Comparison of ENCODE assay signal across 1 cellular context in the genomic region with DNA sequence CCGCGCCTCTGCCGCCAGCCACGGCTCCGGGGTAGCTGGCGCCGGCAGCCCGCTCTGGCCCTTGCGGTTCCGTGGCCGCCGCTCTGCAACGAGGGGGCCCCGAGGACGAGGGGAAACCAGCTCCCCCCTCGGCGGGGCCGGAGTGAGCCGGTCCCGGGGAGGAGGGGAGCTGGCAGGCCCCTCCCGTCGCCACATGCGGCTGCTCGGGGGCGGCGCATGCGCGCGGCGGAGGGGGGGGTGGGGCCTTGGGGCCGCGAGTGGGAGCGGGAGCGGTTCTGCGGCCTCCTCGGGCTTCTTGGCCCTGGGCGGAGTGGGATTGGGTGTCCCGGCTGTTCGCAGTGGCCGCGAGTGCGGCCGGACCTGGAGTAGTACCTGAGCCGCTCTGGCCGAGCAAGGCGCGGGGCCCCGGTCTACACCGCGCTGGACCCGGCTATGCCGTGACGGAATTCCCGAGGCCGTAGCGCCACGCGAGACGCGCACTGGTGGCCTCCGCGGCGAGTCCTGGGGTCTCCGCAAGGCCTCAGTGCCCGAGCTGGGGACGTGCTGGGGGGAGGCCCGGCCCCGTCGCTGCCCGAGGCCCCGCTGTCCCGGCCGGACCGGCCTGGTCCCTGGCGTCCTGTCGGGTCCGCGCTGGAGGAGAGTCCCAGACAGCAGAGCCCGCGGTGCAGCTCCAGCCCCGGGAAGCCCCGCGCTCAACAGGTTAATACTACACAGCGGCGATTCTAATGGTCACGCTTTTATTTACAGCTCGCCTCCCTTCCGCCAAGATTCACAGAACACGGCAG.
A peak's percentile ranks its signal among the peaks of the same experiment; 100 is the strongest.
TF ChIP-seq lines count a peak whose summit lies in the region.

No MANE protein-coding gene starts in this region.

TF ChIP-seq in GM12878, 131 proteins besides CTCF, POLR2A, EP300 and RAD21 (continued from another document and continues in another):
- TF ChIP-seq, protein P1, sequence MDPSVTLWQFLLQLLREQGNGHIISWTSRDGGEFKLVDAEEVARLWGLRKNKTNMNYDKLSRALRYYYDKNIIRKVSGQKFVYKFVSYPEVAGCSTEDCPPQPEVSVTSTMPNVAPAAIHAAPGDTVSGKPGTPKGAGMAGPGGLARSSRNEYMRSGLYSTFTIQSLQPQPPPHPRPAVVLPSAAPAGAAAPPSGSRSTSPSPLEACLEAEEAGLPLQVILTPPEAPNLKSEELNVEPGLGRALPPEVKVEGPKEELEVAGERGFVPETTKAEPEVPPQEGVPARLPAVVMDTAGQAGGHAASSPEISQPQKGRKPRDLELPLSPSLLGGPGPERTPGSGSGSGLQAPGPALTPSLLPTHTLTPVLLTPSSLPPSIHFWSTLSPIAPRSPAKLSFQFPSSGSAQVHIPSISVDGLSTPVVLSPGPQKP (IDR thresholded peaks at IDR 0.05; ENCODE audit: low read depth, low read length) = no peak
- TF ChIP-seq NBN (IDR thresholded peaks at IDR 0.05) = peak; percentile 25; the same call in 1 of the 2 replicates
- TF ChIP-seq STAT3 (IDR thresholded peaks at IDR 0.05; ENCODE audit: low read depth, low read length) = no peak
- TF ChIP-seq, protein P2, sequence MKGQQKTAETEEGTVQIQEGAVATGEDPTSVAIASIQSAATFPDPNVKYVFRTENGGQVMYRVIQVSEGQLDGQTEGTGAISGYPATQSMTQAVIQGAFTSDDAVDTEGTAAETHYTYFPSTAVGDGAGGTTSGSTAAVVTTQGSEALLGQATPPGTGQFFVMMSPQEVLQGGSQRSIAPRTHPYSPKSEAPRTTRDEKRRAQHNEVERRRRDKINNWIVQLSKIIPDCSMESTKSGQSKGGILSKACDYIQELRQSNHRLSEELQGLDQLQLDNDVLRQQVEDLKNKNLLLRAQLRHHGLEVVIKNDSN (IDR thresholded peaks at IDR 0.05; ENCODE audit: borderline replicate concordance, extremely low read length, insufficient read depth, low read depth, low read length) = no peak
- TF ChIP-seq IRF3 (IDR thresholded peaks at IDR 0.05) = peak; percentile 60; the same call in 1 of the 2 replicates
- no peak for TF ChIP-seq CUX1 (IDR thresholded peaks at IDR 0.05; ENCODE audit: insufficient replicate concordance, low read depth, low read length)
- peak; percentile 100 for TF ChIP-seq KLF5 (IDR thresholded peaks at IDR 0.05; ENCODE audit: partially characterized antibody)
- TF ChIP-seq BRCA1 (IDR thresholded peaks at IDR 0.05; ENCODE audit: low read depth, low read length) = peak; percentile 40; the same call in 1 of the 2 replicates
- no peak for TF ChIP-seq YY1 (IDR thresholded peaks at IDR 0.05; ENCODE audit: low read depth, low read length)
- TF ChIP-seq NFXL1 (IDR thresholded peaks at IDR 0.05; ENCODE audit: borderline replicate concordance) = 0 out of 2 replicates have a peak, but pooled peaks have one; percentile 72
- TF ChIP-seq CBFB (IDR thresholded peaks at IDR 0.05; ENCODE audit: low read depth) = 0 out of 2 replicates have a peak, but pooled peaks have one; percentile 61
- peak; percentile 60; the same call in 1 of the 2 replicates for TF ChIP-seq TAF1 (IDR thresholded peaks at IDR 0.05; ENCODE audit: borderline replicate concordance, low read depth, low read length)
- no peak for TF ChIP-seq MXI1 (IDR thresholded peaks at IDR 0.05; ENCODE audit: low read depth, low read length)
- no peak for TF ChIP-seq ZZZ3 (IDR thresholded peaks at IDR 0.05; ENCODE audit: control insufficient read depth, insufficient read length, low read depth)
- no peak for TF ChIP-seq YBX1 (IDR thresholded peaks at IDR 0.05)
- TF ChIP-seq PAX5 (IDR thresholded peaks at IDR 0.05; ENCODE audit: borderline replicate concordance, low read depth, low read length) = peak; percentile 6; the same call in 1 of the 2 replicates
- no peak for TF ChIP-seq MYB (IDR thresholded peaks at IDR 0.05; ENCODE audit: borderline replicate concordance, low read depth, low read length)
- TF ChIP-seq, protein P3, sequence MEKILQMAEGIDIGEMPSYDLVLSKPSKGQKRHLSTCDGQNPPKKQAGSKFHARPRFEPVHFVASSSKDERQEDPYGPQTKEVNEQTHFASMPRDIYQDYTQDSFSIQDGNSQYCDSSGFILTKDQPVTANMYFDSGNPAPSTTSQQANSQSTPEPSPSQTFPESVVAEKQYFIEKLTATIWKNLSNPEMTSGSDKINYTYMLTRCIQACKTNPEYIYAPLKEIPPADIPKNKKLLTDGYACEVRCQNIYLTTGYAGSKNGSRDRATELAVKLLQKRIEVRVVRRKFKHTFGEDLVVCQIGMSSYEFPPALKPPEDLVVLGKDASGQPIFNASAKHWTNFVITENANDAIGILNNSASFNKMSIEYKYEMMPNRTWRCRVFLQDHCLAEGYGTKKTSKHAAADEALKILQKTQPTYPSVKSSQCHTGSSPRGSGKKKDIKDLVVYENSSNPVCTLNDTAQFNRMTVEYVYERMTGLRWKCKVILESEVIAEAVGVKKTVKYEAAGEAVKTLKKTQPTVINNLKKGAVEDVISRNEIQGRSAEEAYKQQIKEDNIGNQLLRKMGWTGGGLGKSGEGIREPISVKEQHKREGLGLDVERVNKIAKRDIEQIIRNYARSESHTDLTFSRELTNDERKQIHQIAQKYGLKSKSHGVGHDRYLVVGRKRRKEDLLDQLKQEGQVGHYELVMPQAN (conservative IDR thresholded peaks at IDR 0.05) = peak; percentile 43
- TF ChIP-seq PKNOX1 (IDR thresholded peaks at IDR 0.05) = no peak
- TF ChIP-seq, protein P4, sequence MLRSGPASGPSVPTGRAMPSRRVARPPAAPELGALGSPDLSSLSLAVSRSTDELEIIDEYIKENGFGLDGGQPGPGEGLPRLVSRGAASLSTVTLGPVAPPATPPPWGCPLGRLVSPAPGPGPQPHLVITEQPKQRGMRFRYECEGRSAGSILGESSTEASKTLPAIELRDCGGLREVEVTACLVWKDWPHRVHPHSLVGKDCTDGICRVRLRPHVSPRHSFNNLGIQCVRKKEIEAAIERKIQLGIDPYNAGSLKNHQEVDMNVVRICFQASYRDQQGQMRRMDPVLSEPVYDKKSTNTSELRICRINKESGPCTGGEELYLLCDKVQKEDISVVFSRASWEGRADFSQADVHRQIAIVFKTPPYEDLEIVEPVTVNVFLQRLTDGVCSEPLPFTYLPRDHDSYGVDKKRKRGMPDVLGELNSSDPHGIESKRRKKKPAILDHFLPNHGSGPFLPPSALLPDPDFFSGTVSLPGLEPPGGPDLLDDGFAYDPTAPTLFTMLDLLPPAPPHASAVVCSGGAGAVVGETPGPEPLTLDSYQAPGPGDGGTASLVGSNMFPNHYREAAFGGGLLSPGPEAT (IDR thresholded peaks at IDR 0.05; ENCODE audit: low read depth) = no peak
- peak; percentile 12; the same call in 1 of the 2 replicates for TF ChIP-seq RUNX3 (IDR thresholded peaks at IDR 0.05; ENCODE audit: low read length)
- TF ChIP-seq RFX5 (IDR thresholded peaks at IDR 0.05; ENCODE audit: low read depth, low read length) = no peak
- no peak for TF ChIP-seq SKIL (IDR thresholded peaks at IDR 0.05; ENCODE audit: low read depth, poor library complexity, severe bottlenecking)
- no peak for TF ChIP-seq CEBPB (IDR thresholded peaks at IDR 0.05; ENCODE audit: borderline replicate concordance in 1 of 2, low read depth in 2 of 2, low read length in 2 of 2)
- peak; percentile 90 for TF ChIP-seq BACH1 (IDR thresholded peaks at IDR 0.05; ENCODE audit: borderline replicate concordance)
- peak; percentile 79 for TF ChIP-seq SMARCA5 (IDR thresholded peaks at IDR 0.05)
- TF ChIP-seq GATAD2B (conservative IDR thresholded peaks at IDR 0.05; ENCODE audit: low read depth) = peak; percentile 95
- TF ChIP-seq HSF1 (IDR thresholded peaks at IDR 0.05; ENCODE audit: low read depth, low read length) = no peak
- no peak for TF ChIP-seq ETV6 (conservative IDR thresholded peaks at IDR 0.05 in 1 of 2, IDR thresholded peaks at IDR 0.05 in 1 of 2; ENCODE audit: borderline replicate concordance in 1 of 2, low read depth in 1 of 2)
- no peak for TF ChIP-seq ZNF217 (IDR thresholded peaks at IDR 0.05)
- TF ChIP-seq TBL1XR1 (IDR thresholded peaks at IDR 0.05; ENCODE audit: low read depth, low read length) = no peak; the same call in 1 of the 2 replicates
- no peak for TF ChIP-seq ESRRA (IDR thresholded peaks at IDR 0.05; ENCODE audit: low read length)
- no peak for TF ChIP-seq NFYA (IDR thresholded peaks at IDR 0.05; ENCODE audit: borderline replicate concordance, low read depth, low read length)
- TF ChIP-seq ZBED1 (IDR thresholded peaks at IDR 0.05; ENCODE audit: borderline replicate concordance) = no peak
- TF ChIP-seq CBX3 (IDR thresholded peaks at IDR 0.05; ENCODE audit: borderline replicate concordance, low read depth) = no peak
